ENCODE assay signal across 16 cellular contexts in genomic region chr10:48658889-48659269, GRCh38. TPM values are rescaled to one million over a fixed set of nuclear protein-coding genes. Genes with fewer than 3 reads are reported as not detected.
"Had no signal": no experiment of that assay in that cellular context is flagged by ENCODE, and none has a peak within 500 bp of the region (broad histone marks: within the 10 kb centered on the region; RNA-seq: fewer than 3 reads in every experiment).

No MANE protein-coding gene starts in this region.

- H3K4me3 ChIP-seq: lung, pancreas, skin epidermis, thoracic aorta, tibial nerve, upper lobe of right lung, uterus had no signal

- H3K27me3 ChIP-seq: pancreas, upper lobe of right lung, uterus had no signal

- ATAC-seq: effector memory CD8-positive, alpha-beta T cell; pancreas had no signal

- DNase-seq: cortex of kidney had no signal

- H3K27ac Mint-ChIP-seq: effector memory CD8-positive, alpha-beta T cell; immature natural killer cell; natural killer cell; stimulated activated naive CD8-positive, alpha-beta T cell treated with anti-CD3 and anti-CD28 coated beads, Interleukin-15, Interleukin-2, amounts not matched to agents 100 ng/mL and 50 ng/mL, for 24 hours had no signal

- H3K36me3 ChIP-seq: neutrophil, pancreas, thoracic aorta, tibial nerve, upper lobe of right lung, uterus had no signal

- H3K9me3 ChIP-seq: neutrophil, pancreas, thoracic aorta, tibial nerve, upper lobe of right lung, uterus had no signal

- H3K9me3 Mint-ChIP-seq: effector memory CD8-positive, alpha-beta T cell; immature natural killer cell; natural killer cell; stimulated activated naive CD8-positive, alpha-beta T cell treated with anti-CD3 and anti-CD28 coated beads, Interleukin-15, Interleukin-2, amounts not matched to agents 100 ng/mL and 50 ng/mL, for 24 hours had no signal

- H3K4me3 Mint-ChIP-seq: effector memory CD8-positive, alpha-beta T cell; immature natural killer cell; memory B cell; natural killer cell; stimulated activated naive CD8-positive, alpha-beta T cell treated with anti-CD3 and anti-CD28 coated beads, Interleukin-15, Interleukin-2, amounts not matched to agents 100 ng/mL and 50 ng/mL, for 24 hours had no signal

- H3K36me3 Mint-ChIP-seq: immature natural killer cell, natural killer cell had no signal

- H3K27ac ChIP-seq: neutrophil, pancreas, skin epidermis, thoracic aorta, tibial nerve, upper lobe of right lung, uterus had no signal

- H3K4me1 ChIP-seq: pancreas had no signal

RNA-seq across cellular contexts. Expression of gene WDFY4, which starts 25.8 kb away (rescaled TPM):
- total RNA-seq: fibroblast of villous mesenchyme had no signal
- polyA plus RNA-seq: neural cell had no signal

RNA-seq across cellular contexts. Expression of gene ARHGAP22, which starts 54.0 kb away (rescaled TPM):
- polyA plus RNA-seq: immature natural killer cell had no signal
